In genomic region chr4:24988776-24989175, GRCh38 we compare ENCODE assay signal across 1 cellular context.
TF ChIP-seq lines count a peak whose summit lies in the region.

No MANE protein-coding gene starts in this region.

TF ChIP-seq in K562, 482 proteins besides CTCF, POLR2A, EP300 and RAD21 (continued from another document):
- TF ChIP-seq ZNF592 (IDR thresholded peaks at IDR 0.05) = no peak
